Comparison of ENCODE assay signal across 17 cellular contexts in genomic region chr11:19697721-19698121, GRCh38. TPM values are rescaled to one million over a fixed set of nuclear protein-coding genes. Genes with fewer than 3 reads are reported as not detected.
DNase-seq lines count a peak whose midpoint lies in the region; ATAC-seq, FAIRE-seq and TF ChIP-seq lines count a peak whose summit lies in the region.
"Had no signal": no experiment of that assay in that cellular context is flagged by ENCODE, and none has a peak within 500 bp of the region (broad histone marks: within the 10 kb centered on the region; RNA-seq: fewer than 3 reads in every experiment).

No MANE protein-coding gene starts in this region.

- no peak overlapping the region for H4K8ac ChIP-seq in H9 (replicated peaks; ENCODE audit: insufficient read length, low read depth, low read length)

- no peak overlapping the region for H3K27ac ChIP-seq in H9 (ENCODE audit: insufficient read length, low read depth, low read length)
- peak overlapping the region; percentile 35 to 79 for H3K27ac ChIP-seq in right atrium auricular region
- no peak overlapping the region for H3K27ac ChIP-seq in HepG2 (ENCODE audit: extremely low read length, insufficient read depth, low read length)

- peaks cover 15% of the 10 kb centered on the region for H3K27me3 Mint-ChIP-seq in H9 (ENCODE audit: low read depth)

- H3K18ac ChIP-seq in H9 (ENCODE audit: insufficient read length, low read depth, low read length) = no peak overlapping the region

- no peak overlapping the region for H2AK5ac ChIP-seq in H9 (ENCODE audit: insufficient read length, low read length)

- intact Hi-C loops in HepG2 (cut with micrococcal nuclease; ENCODE audit: unreplicated experiment) = no loop called here

- no peak overlapping the region for H3K9ac ChIP-seq in H9 (ENCODE audit: extremely low read depth, insufficient read length, low read length)
- no peak overlapping the region for H3K9ac ChIP-seq in HepG2 (ENCODE audit: insufficient read depth, low read depth, low read length)

- no peaks in the 10 kb centered on the region for H3K79me1 ChIP-seq in H9 (ENCODE audit: insufficient read depth, low read depth, low read length, poor library complexity, severe bottlenecking)

- H3K36me3 ChIP-seq in right atrium auricular region (no peaks in the 10 kb centered on the region), HepG2 (replicated peaks in 1 of 2; ENCODE audit: control insufficient read depth in 1 of 2, insufficient read depth in 2 of 2, low read length in 2 of 2) (no peaks in the 10 kb centered on the region)

- H3K14ac ChIP-seq in H9 (ENCODE audit: insufficient read depth, low read length) = no peak overlapping the region

- DNase-seq in H9 = no peak
- peak; percentile 74 for DNase-seq in cerebellar cortex (ENCODE audit: low spot score)
- DNase-seq in right atrium auricular region (ENCODE audit: low spot score) = no peak
- peak; percentile 72 for DNase-seq in putamen (ENCODE audit: low spot score)
- DNase-seq in NCI-H187 treated with DMSO at 0.1 percent for 48 hours (lab: John Stamatoyannopoulos, UW) = no peak
- DNase-seq in HepG2 (ENCODE audit: low spot score) = no peak
- no peak for DNase-seq in activated effector memory CD4-positive, alpha-beta T cell treated with Interleukin-2 at 50 U/mL for 16 hours
- DNase-seq in hepatic stellate cell (ENCODE audit: low spot score) = no peak
- DNase-seq: activated CD4-positive, alpha-beta T cell treated with anti-CD3 and anti-CD28 coated beads for 48 hours; activated effector memory CD4-positive, alpha-beta T cell treated with anti-CD3 and anti-CD28 coated beads, Interleukin-2, amount 50 U/mL, for 16 hours; CD8-positive, alpha-beta T cell; DMS79; natural killer cell; NCI-H1694; NCI-H510A; stimulated activated CD4-positive, alpha-beta T cell treated with anti-CD3 and anti-CD28 coated beads, Interleukin-12 subunit alpha, Interleukin-12 subunit beta, amount 100 ng/mL, for 4 hours had no signal

- TF ChIP-seq EP300 in HepG2 (IDR thresholded peaks at IDR 0.05; ENCODE audit: low read depth in 2 of 2, low read length in 2 of 2) = no peak
- no peak for TF ChIP-seq EP300 in HepG2 (CRISPR knock-in tag; IDR thresholded peaks at IDR 0.05; ENCODE audit: borderline replicate concordance)

- H2AFZ ChIP-seq in H9 (ENCODE audit: low read length) (no peak overlapping the region), HepG2 (ENCODE audit: low read length) (no peak overlapping the region)

- H3K4me1 Mint-ChIP-seq in H9 = peaks cover 22 to 35% of the 10 kb centered on the region in 2 experiments
- H3K4me1 Mint-ChIP-seq: natural killer cell had no signal

- no peaks in the 10 kb centered on the region for H3K36me3 Mint-ChIP-seq in H9 (ENCODE audit: insufficient read depth in 1 of 3, low read depth in 3 of 3)
- H3K36me3 Mint-ChIP-seq: CD8-positive, alpha-beta T cell; natural killer cell had no signal

- H2BK120ac ChIP-seq in H9 (ENCODE audit: low read depth, low read length, poor library complexity, severe bottlenecking) = no peak overlapping the region

- no peak overlapping the region for H2BK5ac ChIP-seq in H9 (ENCODE audit: insufficient read length, low read length)

- no peak for ATAC-seq in HepG2
- ATAC-seq: CD8-positive, alpha-beta T cell; K562 had no signal

- H3K23me2 ChIP-seq in H9 (ENCODE audit: insufficient read length, low read depth, low read length, poor library complexity, severe bottlenecking) = no peaks in the 10 kb centered on the region

- H4K5ac ChIP-seq in H9 (ENCODE audit: insufficient read length, low read depth, low read length) = no peak overlapping the region

- H3K9me3 Mint-ChIP-seq in H9 = peaks cover 0 to 3% of the 10 kb centered on the region in 2 experiments; a peak in 2 of 5 replicates
- H3K9me3 Mint-ChIP-seq: CD8-positive, alpha-beta T cell; natural killer cell had no signal

- no peak overlapping the region for H2BK20ac ChIP-seq in H9 (ENCODE audit: low read depth, low read length, poor library complexity, severe bottlenecking)

- TF ChIP-seq CTCF in H9 (conservative IDR thresholded peaks at IDR 0.05) (no peak), right atrium auricular region (IDR thresholded peaks at IDR 0.05) (no peak), HepG2 (CRISPR knock-in tag; IDR thresholded peaks at IDR 0.05) (no peak)

- no CpG with 5 or more reads among the region's 4 CpGs for WGBS in H9 (ENCODE audit: extremely low coverage, insufficient read length, low lambda C conversion rate)
- WGBS in HepG2 (ENCODE audit: low lambda C conversion rate) = 46% methylated on average over 4 of the region's 4 CpGs

- H3K79me2 ChIP-seq in H9 (ENCODE audit: insufficient read depth, low read length) (no peaks in the 10 kb centered on the region), HepG2 (ENCODE audit: insufficient read depth, low read length) (no peaks in the 10 kb centered on the region)

- H3K4me3 ChIP-seq in right atrium auricular region (no peak overlapping the region), HepG2 (replicated peaks in 1 of 3; ENCODE audit: insufficient read depth in 1 of 3, low read depth in 2 of 3, low read length in 3 of 3) (no peak overlapping the region)
- H3K4me3 ChIP-seq: K562 had no signal

- H3K4me2 ChIP-seq in H9 (ENCODE audit: insufficient read depth, insufficient read length, low read length) (no peak overlapping the region), HepG2 (ENCODE audit: low read depth, low read length) (no peak overlapping the region)

- no TSS peak for BruUV-seq in HepG2 (replicated peaks; lab: Mats Ljungman, UMichigan)

- H4K20me1 ChIP-seq in H9 (ENCODE audit: control insufficient read depth, insufficient read depth, insufficient read length) (no peaks in the 10 kb centered on the region), HepG2 (ENCODE audit: insufficient read depth, low read length) (no peaks in the 10 kb centered on the region)

- H3T11ph ChIP-seq in H9 (ENCODE audit: low read length) = no peak overlapping the region

- H3K9me3 ChIP-seq in H9 (ENCODE audit: control insufficient read depth, low read depth, low read length) (no peaks in the 10 kb centered on the region), right atrium auricular region (no peaks in the 10 kb centered on the region), HepG2 (ENCODE audit: low read length) (no peaks in the 10 kb centered on the region)

- CTCF ChIA-PET in HepG2 (lab: Yijun Ruan, JAX; ENCODE audit: low intra/inter-chr PET ratio, low total read pairs) = no interaction called here

- no peak overlapping the region for H3K4me3 Mint-ChIP-seq in H9
- H3K4me3 Mint-ChIP-seq: CD8-positive, alpha-beta T cell; natural killer cell had no signal

- H2BK15ac ChIP-seq in H9 (ENCODE audit: low read depth, low read length) = no peak overlapping the region

- H3K27ac Mint-ChIP-seq in H9 = peak overlapping the region in 2 of 3 experiments; percentile 90; a peak in 4 of 7 replicates
- H3K27ac Mint-ChIP-seq: CD8-positive, alpha-beta T cell; natural killer cell had no signal

- no peak for FAIRE-seq in HepG2 (lab: Jason Lieb, UNC)
- FAIRE-seq: K562 had no signal

- no peak overlapping the region for H4K91ac ChIP-seq in H9 (ENCODE audit: insufficient read length, low read depth, low read length)

- no peak for TF ChIP-seq POLR2A in HepG2 (IDR thresholded peaks at IDR 0.05; ENCODE audit: insufficient read depth in 1 of 2, low read depth in 2 of 2, low read length in 2 of 2)

- no peaks in the 10 kb centered on the region for H3K27me3 ChIP-seq in H9 (ENCODE audit: insufficient read depth, low read length)
- H3K27me3 ChIP-seq in right atrium auricular region = no peaks in the 10 kb centered on the region
- peaks cover 0 to 9% of the 10 kb centered on the region in 2 experiments; a peak in 1 of 5 replicates for H3K27me3 ChIP-seq in HepG2 (ENCODE audit: control insufficient read depth in 1 of 2, insufficient read depth in 2 of 2, low read length in 2 of 2)

- POLR2A ChIA-PET in HepG2 (lab: Yijun Ruan, JAX) = no interaction called here

- no peak for TF ChIP-seq RAD21 in HepG2 (CRISPR knock-in tag; IDR thresholded peaks at IDR 0.05)

- in situ Hi-C loops in HepG2 (cut with HindIII; ENCODE audit: extremely low pct_ligation_motif_present, low pct_unique_long_range_greater_than_20kb) = no loop called here

- H3K4me1 ChIP-seq in H9 (ENCODE audit: insufficient read depth, low read length) = peaks cover 4% of the 10 kb centered on the region; the same call in 1 of the 2 replicates
- peaks cover 0 to 41% of the 10 kb centered on the region in 2 donors for H3K4me1 ChIP-seq in right atrium auricular region
- no peaks in the 10 kb centered on the region; the same call in 1 of the 2 replicates for H3K4me1 ChIP-seq in HepG2 (ENCODE audit: insufficient read depth, low read length)

- H2BK12ac ChIP-seq in H9 (ENCODE audit: insufficient read length, low read depth, low read length) = no peak overlapping the region

- H3K4ac ChIP-seq in H9 (ENCODE audit: low read depth, low read length) = no peak overlapping the region

- H3K23ac ChIP-seq in H9 (ENCODE audit: insufficient read length, low read depth, low read length) = no peak overlapping the region

- H3K56ac ChIP-seq in H9 (ENCODE audit: insufficient read length, low read depth, low read length) = no peak overlapping the region

RNA-seq across cellular contexts. Expression of gene NAV2, which starts 14.9 kb away (rescaled TPM):
- total RNA-seq in H9 (2021) = 41.0 and 46.3 TPM in 2 replicates
- total RNA-seq in right atrium auricular region = 10 to 100 TPM; 11.4 to 19.2 TPM
- 9.3 and 17.8 TPM in 2 replicates for total RNA-seq in HepG2 (2016; rRNA removed; fragmentation: Illumina TruSeq; extraction: Trizol)
- 1.8 and 2.1 TPM in 2 replicates for total RNA-seq in HepG2 (2016; cell fraction: cytosol; rRNA removed; fragmentation: Illumina TruSeq; extraction: Trizol; ENCODE audit: low read depth)
- 7.9 and 14.7 TPM in 2 replicates for total RNA-seq in HepG2 (2016; cell fraction: insoluble cytoplasmic fraction; rRNA removed; fragmentation: Illumina TruSeq; extraction: Trizol)
- 4.4 and 5.0 TPM in 2 replicates for total RNA-seq in HepG2 (2016; cell fraction: membrane; rRNA removed; fragmentation: Illumina TruSeq; extraction: Trizol)
- total RNA-seq in HepG2 (2016; cell fraction: nucleus; rRNA removed; fragmentation: Illumina TruSeq; extraction: Trizol) = 16.8 and 17.5 TPM in 2 replicates
- polyA plus RNA-seq in HepG2 (2011; rRNA removed) = 31.8 and 34.6 TPM in 2 replicates
- 14.2 and 15.5 TPM in 2 replicates for polyA plus RNA-seq in HepG2 (2011; cell fraction: cytosol; rRNA removed)
- polyA plus RNA-seq in HepG2 (2011; cell fraction: nucleus; rRNA removed) = 60.9 and 76.1 TPM in 2 replicates
- 17.0 and 25.6 TPM in 2 replicates for polyA plus RNA-seq in HepG2 (2012)
- 0.25 and 0.33 TPM in 2 replicates for polyA plus RNA-seq in HepG2 (2016; cell fraction: cytosol; fragmentation: Illumina TruSeq; extraction: Trizol; ENCODE audit: low read depth)
- 6.9 and 9.3 TPM in 2 replicates for polyA plus RNA-seq in HepG2 (2016; cell fraction: insoluble cytoplasmic fraction; fragmentation: Illumina TruSeq; extraction: Trizol; ENCODE audit: low read depth)
- 0.58 TPM in 2 replicates for polyA plus RNA-seq in HepG2 (2016; cell fraction: membrane; fragmentation: Illumina TruSeq; extraction: Trizol; ENCODE audit: low read depth)
- polyA plus RNA-seq in HepG2 (2016; cell fraction: nucleus; fragmentation: Illumina TruSeq; extraction: Trizol; ENCODE audit: insufficient read depth, low read depth) = 14.5 and 14.6 TPM in 2 replicates
- 11.5 and 103 TPM in 2 replicates for polyA minus RNA-seq in HepG2 (2011; rRNA and poly(A)+ RNA removed; ENCODE audit: low replicate concordance)
- polyA minus RNA-seq in HepG2 (2011; cell fraction: cytosol; rRNA and poly(A)+ RNA removed) = 39.2 and 39.5 TPM in 2 replicates
- 90.6 and 99.7 TPM in 2 replicates for polyA minus RNA-seq in HepG2 (2011; cell fraction: nucleus; rRNA and poly(A)+ RNA removed)

Comparison
In these comparisons a context has a peak if more than half of its experiments do, and no peak if none do; other contexts are left out.
1. DNase-seq: peak in cerebellar cortex (single experiment) and putamen (single experiment); none in H9 (single experiment), right atrium auricular region (single experiment), NCI-H187 treated with DMSO at 0.1 percent for 48 hours (single experiment), HepG2 (single experiment), activated effector memory CD4-positive, alpha-beta T cell treated with Interleukin-2 at 50 U/mL for 16 hours (single experiment) and hepatic stellate cell (single experiment).
2. H3K27ac ChIP-seq: peak in right atrium auricular region (2 of 2); none in H9 (single experiment) and HepG2 (single experiment).